In the genomic region with DNA sequence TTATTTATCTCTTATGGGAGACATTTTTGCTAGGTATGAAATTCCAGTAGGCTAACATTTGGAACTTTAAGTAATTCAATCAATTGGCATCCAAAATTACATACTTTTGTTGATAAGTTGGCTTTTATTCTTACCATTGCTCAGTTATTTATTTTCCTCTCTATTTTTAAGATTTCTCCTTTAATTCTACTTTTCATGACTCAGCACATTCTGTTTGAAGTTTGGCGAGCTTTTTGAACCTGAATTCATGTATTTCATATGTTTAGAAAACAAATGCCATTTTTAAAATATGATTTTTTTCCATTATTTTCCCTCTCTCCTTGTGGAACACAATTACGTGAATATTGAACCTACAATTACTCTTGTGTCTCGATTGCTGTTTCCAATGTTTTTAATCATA, we compare ENCODE assay signal across 33 cellular contexts.
"Had no signal": no experiment of that assay in that cellular context is flagged by ENCODE, and none has a peak within 500 bp of the region (broad histone marks: within the 10 kb centered on the region; RNA-seq: fewer than 3 reads in every experiment).

No MANE protein-coding gene starts in this region.

- H3K4me3 ChIP-seq: adrenal gland, body of pancreas, breast epithelium had no signal

- ATAC-seq: activated CD8-positive, alpha-beta T cell treated with anti-CD3 and anti-CD28 coated beads for 36 hours; activated naive CD4-positive, alpha-beta T cell treated with anti-CD3 and anti-CD28 coated beads, Interleukin-2, amount 50 U/mL, for 72 hours; activated T-cell treated with anti-CD3 and anti-CD28 coated beads, Interleukin-2, amount 50 U/mL, for 4 hours; activated T-cell treated with anti-CD3 and anti-CD28 coated beads, Interleukin-2, amount 50 U/mL, for 72 hours; activated T-helper 17 cell treated with anti-CD3 and anti-CD28 coated beads, Interleukin-2, amount 50 U/mL, for 72 hours; body of pancreas had no signal

- DNase-seq: activated B cell treated with CpG ODN at 0.5 μM for 24 hours; activated CD4-positive, alpha-beta memory T cell treated with anti-CD3 and anti-CD28 coated beads for 36 hours; activated CD4-positive, alpha-beta T cell treated with anti-CD3 and anti-CD28 coated beads for 4 hours; activated CD4-positive, alpha-beta T cell treated with anti-CD3 and anti-CD28 coated beads, Interleukin-2, amount 10 ng/mL, durations not matched to agents 24 days and 14 days; activated CD4-positive, alpha-beta T cell treated with anti-CD3 and anti-CD28 coated beads, Interleukin-2, amount 50 U/mL, for 1 hour; activated CD4-positive, alpha-beta T cell treated with anti-CD3 and anti-CD28 coated beads, Interleukin-2, amount 50 U/mL, for 4 hours; activated CD4-positive, CD25-positive, alpha-beta regulatory T cell treated with anti-CD3 and anti-CD28 coated beads, Interleukin-2, amount 50 U/mL, for 72 hours; activated CD8-positive, alpha-beta memory T cell treated with anti-CD3 and anti-CD28 coated beads, Interleukin-2, amount 50 U/mL, for 4 hours; activated CD8-positive, alpha-beta T cell treated with anti-CD3 and anti-CD28 coated beads for 36 hours; activated effector memory CD4-positive, alpha-beta T cell treated with anti-CD3 and anti-CD28 coated beads, Interleukin-2, amount 50 U/mL, for 16 hours; activated gamma-delta T cell treated with Interleukin-2 at 50 U/mL for 16 hours; activated naive CD4-positive, alpha-beta T cell; activated naive CD4-positive, alpha-beta T cell treated with anti-CD3 and anti-CD28 coated beads for 36 hours; activated naive CD4-positive, alpha-beta T cell treated with anti-CD3 and anti-CD28 coated beads, Interleukin-2, amount 50 U/mL, for 16 hours; activated naive CD8-positive, alpha-beta T cell treated with anti-CD3 and anti-CD28 coated beads for 36 hours; activated T-cell treated with anti-CD3 and anti-CD28 coated beads for 4 hours; activated T-cell treated with anti-CD3 and anti-CD28 coated beads, Interleukin-2, amount 50 U/mL, for 1 hour; activated T-cell treated with anti-CD3 and anti-CD28 coated beads, Interleukin-2, amount 50 U/mL, for 4 hours; activated T-cell treated with anti-CD3 and anti-CD28 coated beads, Interleukin-2, amount 50 U/mL, for 72 hours; adrenal gland; amniotic stem cell; aorta; body of pancreas; brain microvascular endothelial cell; central memory CD4-positive, alpha-beta T cell; T-helper 2 cell; T-helper 9 cell had no signal

- H3K27ac ChIP-seq: adrenal gland, body of pancreas, brain microvascular endothelial cell, breast epithelium, VCaP had no signal

- H3K9me3 ChIP-seq: adrenal gland, body of pancreas, breast epithelium had no signal

- FAIRE-seq: astrocyte, TTC549 had no signal

- H3K4me1 ChIP-seq: adrenal gland, body of pancreas, breast epithelium had no signal

- H3K36me3 ChIP-seq: adrenal gland, brain microvascular endothelial cell, breast epithelium had no signal

- H3K27me3 ChIP-seq: adrenal gland, body of pancreas, brain microvascular endothelial cell, breast epithelium had no signal
